Comparison of ENCODE assay signal across 21 cellular contexts in genomic region chr3:50354186-50354764, GRCh38. TPM values are rescaled to one million over a fixed set of nuclear protein-coding genes. Genes with fewer than 3 reads are reported as not detected.
DNase-seq lines count a peak whose midpoint lies in the region; ATAC-seq and TF ChIP-seq lines count a peak whose summit lies in the region.
"Had no signal": no experiment of that assay in that cellular context is flagged by ENCODE, and none has a peak within 500 bp of the region (broad histone marks: within the 10 kb centered on the region; RNA-seq: fewer than 3 reads in every experiment).

No MANE protein-coding gene starts in this region.

- H3K27me3 Mint-ChIP-seq in natural killer cell (ENCODE audit: low read depth in 2 of 2) (no peaks in the 10 kb centered on the region), nephron progenitor cell (ENCODE audit: low read depth, poor library complexity) (no peaks in the 10 kb centered on the region)
- no peaks in the 10 kb centered on the region for H3K27me3 Mint-ChIP-seq in natural killer cell treated with Interleukin-12 subunit alpha and Interleukin-12 subunit beta and Interleukin-15 and Interleukin-18, amount 100 ng/mL, for 72 hours
- H3K27me3 Mint-ChIP-seq in stimulated activated memory B cell treated with anti-CD40 and anti-IgM and Interleukin-4, amounts not matched to agents 10 μg/mL and 1 μg/mL and 100 μg/mL, for 72 hours: no peaks in the 10 kb centered on the region
- H3K27me3 Mint-ChIP-seq in activated CD4-positive, alpha-beta memory T cell treated with anti-CD3 and anti-CD28 coated beads for 36 hours: no peaks in the 10 kb centered on the region

- intact Hi-C loops in natural killer cell (cut with micrococcal nuclease): loop anchor here (10.0 kb wide), 1 partner anchor 1031 kb away; the partner anchor contains the start of gene MANF
- intact Hi-C loops in activated CD4-positive, alpha-beta memory T cell treated with anti-CD3 and anti-CD28 coated beads for 36 hours (cut with micrococcal nuclease): loop anchor here (5.0 to 10.0 kb wide), 3 partner anchors 258 to 1151 kb away; partner anchors contain the start of genes CISH, DCAF1 and RBM15B

- peak overlapping the region; percentile 4 for H3K4me3 Mint-ChIP-seq in natural killer cell
- no peak overlapping the region for H3K4me3 Mint-ChIP-seq in natural killer cell treated with Interleukin-12 subunit alpha and Interleukin-12 subunit beta and Interleukin-15 and Interleukin-18, amount 100 ng/mL, for 72 hours
- H3K4me3 Mint-ChIP-seq in nephron progenitor cell: no peak overlapping the region
- no peak overlapping the region for H3K4me3 Mint-ChIP-seq in stimulated activated memory B cell treated with anti-CD40 and anti-IgM and Interleukin-4, amounts not matched to agents 10 μg/mL and 1 μg/mL and 100 μg/mL, for 72 hours
- H3K4me3 Mint-ChIP-seq in activated CD4-positive, alpha-beta memory T cell treated with anti-CD3 and anti-CD28 coated beads for 36 hours: no peak overlapping the region
- H3K4me3 Mint-ChIP-seq: CD8-positive, alpha-beta T cell had no signal

- no peak for ATAC-seq in natural killer cell
- ATAC-seq in natural killer cell treated with Interleukin-12 subunit alpha and Interleukin-12 subunit beta and Interleukin-15 and Interleukin-18, amount 100 ng/mL, for 72 hours: no peak
- ATAC-seq in stimulated activated memory B cell treated with anti-CD40 and anti-IgM and Interleukin-4, amounts not matched to agents 10 μg/mL and 1 μg/mL and 100 μg/mL, for 72 hours: no peak
- ATAC-seq: CD8-positive, alpha-beta T cell had no signal

- no peak for TF ChIP-seq CTCF in natural killer cell (IDR thresholded peaks at IDR 0.05)
- no peak for TF ChIP-seq CTCF in VCaP (conservative IDR thresholded peaks at IDR 0.05)
- TF ChIP-seq CTCF in nephron progenitor cell (IDR thresholded peaks at IDR 0.05): no peak

- CTCF ChIA-PET in activated CD4-positive, alpha-beta memory T cell treated with anti-CD3 and anti-CD28 coated beads for 36 hours (lab: Charles Lee): interaction anchor here (0.9 to 2.9 kb wide), 5 partner anchors 11 to 1080 kb away, joined by 3 to 16 read pairs (median 4); partner anchors contain the start of gene RASSF1

- peak overlapping the region; percentile 91; the same call in 1 of the 2 replicates for H3K27ac ChIP-seq in VCaP

- H3K27ac Mint-ChIP-seq in natural killer cell (peak overlapping the region in 1 of 2 donors; percentile 56), nephron progenitor cell (no peak overlapping the region)
- no peak overlapping the region for H3K27ac Mint-ChIP-seq in natural killer cell treated with Interleukin-12 subunit alpha and Interleukin-12 subunit beta and Interleukin-15 and Interleukin-18, amount 100 ng/mL, for 72 hours
- H3K27ac Mint-ChIP-seq in stimulated activated memory B cell treated with anti-CD40 and anti-IgM and Interleukin-4, amounts not matched to agents 10 μg/mL and 1 μg/mL and 100 μg/mL, for 72 hours: no peak overlapping the region
- H3K27ac Mint-ChIP-seq in activated CD4-positive, alpha-beta memory T cell treated with anti-CD3 and anti-CD28 coated beads for 36 hours: no peak overlapping the region
- H3K27ac Mint-ChIP-seq: CD8-positive, alpha-beta T cell; H9 had no signal

- no peaks in the 10 kb centered on the region for H3K9me3 Mint-ChIP-seq in natural killer cell
- no peaks in the 10 kb centered on the region for H3K9me3 Mint-ChIP-seq in natural killer cell treated with Interleukin-12 subunit alpha and Interleukin-12 subunit beta and Interleukin-15 and Interleukin-18, amount 100 ng/mL, for 72 hours
- H3K9me3 Mint-ChIP-seq in nephron progenitor cell: no peaks in the 10 kb centered on the region
- H3K9me3 Mint-ChIP-seq in stimulated activated memory B cell treated with anti-CD40 and anti-IgM and Interleukin-4, amounts not matched to agents 10 μg/mL and 1 μg/mL and 100 μg/mL, for 72 hours: no peaks in the 10 kb centered on the region
- H3K9me3 Mint-ChIP-seq in activated CD4-positive, alpha-beta memory T cell treated with anti-CD3 and anti-CD28 coated beads for 36 hours: no peaks in the 10 kb centered on the region
- H3K9me3 Mint-ChIP-seq: CD8-positive, alpha-beta T cell; H9 had no signal

- H3K4me1 Mint-ChIP-seq in natural killer cell (peaks cover 44 to 70% of the 10 kb centered on the region in 2 donors), nephron progenitor cell (peaks cover 46% of the 10 kb centered on the region)
- peaks cover 40 to 55% of the 10 kb centered on the region in 2 donors for H3K4me1 Mint-ChIP-seq in natural killer cell treated with Interleukin-12 subunit alpha and Interleukin-12 subunit beta and Interleukin-15 and Interleukin-18, amount 100 ng/mL, for 72 hours (ENCODE audit: low read depth in 2 of 2)
- peaks cover 81% of the 10 kb centered on the region for H3K4me1 Mint-ChIP-seq in stimulated activated memory B cell treated with anti-CD40 and anti-IgM and Interleukin-4, amounts not matched to agents 10 μg/mL and 1 μg/mL and 100 μg/mL, for 72 hours
- H3K4me1 Mint-ChIP-seq in activated CD4-positive, alpha-beta memory T cell treated with anti-CD3 and anti-CD28 coated beads for 36 hours (ENCODE audit: low read depth): peaks cover 61% of the 10 kb centered on the region

- POLR2A ChIA-PET in activated CD4-positive, alpha-beta memory T cell treated with anti-CD3 and anti-CD28 coated beads for 36 hours (lab: Charles Lee): interaction anchor here (1.0 to 2.2 kb wide), 4 partner anchors 13 to 61 kb away, joined by 3 to 16 read pairs (median 4); partner anchors contain the start of genes IFRD2, RASSF1 and TUSC2

- no peak for TF ChIP-seq POLR2A in erythroblast (IDR thresholded peaks at IDR 0.05; ENCODE audit: low read length)

- DNase-seq in natural killer cell (no peak), erythroblast (lab: John Stamatoyannopoulos, UW) (peak; percentile 71 to 86), foreskin melanocyte (no peak), nephron progenitor cell (no peak)
- no peak for DNase-seq in natural killer cell treated with Interleukin-12 subunit alpha and Interleukin-12 subunit beta and Interleukin-15 and Interleukin-18, amount 100 ng/mL, for 72 hours (ENCODE audit: low spot score)
- no peak for DNase-seq in activated CD4-positive, alpha-beta memory T cell treated with anti-CD3 and anti-CD28 coated beads for 36 hours
- DNase-seq: ACHN; AML-193; CD8-positive, alpha-beta T cell; DMS79 treated with DMSO at 0.1 percent for 48 hours; H9; IMR-90; Kasumi-1; MM.1S; NCI-H1105; NCI-H1694; NCI-H2227 treated with DMSO at 0.1 percent for 48 hours; NCI-H524 had no signal

- H3K36me3 Mint-ChIP-seq in natural killer cell (no peaks in the 10 kb centered on the region), nephron progenitor cell (ENCODE audit: low read depth) (peaks cover 7% of the 10 kb centered on the region)
- peaks cover 14% of the 10 kb centered on the region for H3K36me3 Mint-ChIP-seq in natural killer cell treated with Interleukin-12 subunit alpha and Interleukin-12 subunit beta and Interleukin-15 and Interleukin-18, amount 100 ng/mL, for 72 hours
- H3K36me3 Mint-ChIP-seq in stimulated activated memory B cell treated with anti-CD40 and anti-IgM and Interleukin-4, amounts not matched to agents 10 μg/mL and 1 μg/mL and 100 μg/mL, for 72 hours: peaks cover 14% of the 10 kb centered on the region
- H3K36me3 Mint-ChIP-seq in activated CD4-positive, alpha-beta memory T cell treated with anti-CD3 and anti-CD28 coated beads for 36 hours: peaks cover 22% of the 10 kb centered on the region

RNA-seq across cellular contexts. Expression of gene CYB561D2, which starts 3.6 kb away (rescaled TPM):
- total RNA-seq in natural killer cell: 10 to 100 TPM; 39.6 to 54.0 (median 50.5) TPM
- total RNA-seq in natural killer cell treated with Interleukin-12 subunit alpha and Interleukin-12 subunit beta and Interleukin-15 and Interleukin-18, amount 100 ng/mL, for 72 hours: 10 to 100 TPM; 36.9 to 38.2 TPM
- 10 to 100 TPM; 17.8 to 20.1 TPM for total RNA-seq in activated CD4-positive, alpha-beta memory T cell treated with anti-CD3 and anti-CD28 coated beads for 36 hours

RNA-seq across cellular contexts. Expression of gene NPRL2, which starts 3.7 kb away (rescaled TPM):
- 10 to 100 TPM; 78.9 to 87.6 (median 80.9) TPM for total RNA-seq in natural killer cell
- 10 to 100 TPM; 42.3 to 44.6 TPM for total RNA-seq in natural killer cell treated with Interleukin-12 subunit alpha and Interleukin-12 subunit beta and Interleukin-15 and Interleukin-18, amount 100 ng/mL, for 72 hours
- total RNA-seq in activated CD4-positive, alpha-beta memory T cell treated with anti-CD3 and anti-CD28 coated beads for 36 hours: 10 to 100 TPM; 33.2 to 35.8 TPM

RNA-seq across cellular contexts. Expression of gene TMEM115, which starts 5.0 kb away (rescaled TPM):
- 10 to 100 TPM; 15.3 to 24.3 (median 22.7) TPM for total RNA-seq in natural killer cell
- total RNA-seq in natural killer cell treated with Interleukin-12 subunit alpha and Interleukin-12 subunit beta and Interleukin-15 and Interleukin-18, amount 100 ng/mL, for 72 hours: 10 to 100 TPM; 29.6 to 32.8 TPM
- total RNA-seq in activated CD4-positive, alpha-beta memory T cell treated with anti-CD3 and anti-CD28 coated beads for 36 hours: 10 to 100 TPM; 16.0 TPM

RNA-seq across cellular contexts. Expression of gene ZMYND10, which starts 8.7 kb away (rescaled TPM):
- total RNA-seq in natural killer cell: 1 to 10 TPM; 3.0 to 6.3 (median 3.5) TPM
- total RNA-seq in natural killer cell treated with Interleukin-12 subunit alpha and Interleukin-12 subunit beta and Interleukin-15 and Interleukin-18, amount 100 ng/mL, for 72 hours: 1 to 10 TPM in 1 of 2 donors, under 1 TPM in 1; 0.95 to 1.4 TPM
- under 1 TPM; 0.94 to 1.00 TPM for total RNA-seq in activated CD4-positive, alpha-beta memory T cell treated with anti-CD3 and anti-CD28 coated beads for 36 hours
- total RNA-seq: G401 had no signal

RNA-seq across cellular contexts. Expression of gene RASSF1, which starts 13.6 kb away (rescaled TPM):
- 100 to 1,000 TPM; 298 to 329 (median 305) TPM for total RNA-seq in natural killer cell
- total RNA-seq in natural killer cell treated with Interleukin-12 subunit alpha and Interleukin-12 subunit beta and Interleukin-15 and Interleukin-18, amount 100 ng/mL, for 72 hours: 10 to 100 TPM; 48.2 to 65.4 TPM
- total RNA-seq in activated CD4-positive, alpha-beta memory T cell treated with anti-CD3 and anti-CD28 coated beads for 36 hours: 10 to 100 TPM; 48.8 to 52.6 TPM

Comparison
In these comparisons a context has a peak if more than half of its experiments do, and no peak if none do; other contexts are left out.
1. DNase-seq: peak in erythroblast (2 of 2); none in natural killer cell (single experiment), natural killer cell treated with Interleukin-12 subunit alpha and Interleukin-12 subunit beta and Interleukin-15 and Interleukin-18, amount 100 ng/mL, for 72 hours (single experiment), foreskin melanocyte (single experiment), nephron progenitor cell (single experiment) and activated CD4-positive, alpha-beta memory T cell treated with anti-CD3 and anti-CD28 coated beads for 36 hours (single experiment).